In the genomic region with DNA sequence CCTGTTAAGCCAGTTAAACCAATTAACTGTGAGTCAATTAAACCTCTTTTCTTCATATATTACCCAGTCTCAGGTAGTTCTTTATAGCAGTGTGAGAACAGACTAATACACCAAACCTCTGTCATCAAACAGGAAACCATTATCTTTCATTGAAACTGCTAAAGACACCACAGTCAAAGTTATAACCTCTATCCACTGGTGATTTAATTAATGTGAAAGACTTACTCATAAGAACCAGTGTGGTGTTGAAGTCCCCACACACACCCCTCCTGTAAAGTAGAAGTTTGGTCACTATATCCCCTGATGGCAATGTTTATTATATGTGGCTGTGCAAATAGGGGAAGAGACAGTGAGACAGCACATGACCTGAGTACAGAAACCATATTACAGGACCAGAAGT, we compare ENCODE assay signal across 8 cellular contexts.
"Had no signal": no experiment of that assay in that cellular context is flagged by ENCODE, and none has a peak within 500 bp of the region (broad histone marks: within the 10 kb centered on the region; RNA-seq: fewer than 3 reads in every experiment).

No MANE protein-coding gene starts in this region.

- DNase-seq: GDM1, GF-D8 had no signal

- H3K4me3 ChIP-seq: GM12878 had no signal

- FAIRE-seq: G401.6, GM12878, GM12891, GM12892, GM18507, GM19239 had no signal

- ATAC-seq: GM12878 had no signal
